34 cellular contexts compared by ENCODE assay signal in the genomic region with DNA sequence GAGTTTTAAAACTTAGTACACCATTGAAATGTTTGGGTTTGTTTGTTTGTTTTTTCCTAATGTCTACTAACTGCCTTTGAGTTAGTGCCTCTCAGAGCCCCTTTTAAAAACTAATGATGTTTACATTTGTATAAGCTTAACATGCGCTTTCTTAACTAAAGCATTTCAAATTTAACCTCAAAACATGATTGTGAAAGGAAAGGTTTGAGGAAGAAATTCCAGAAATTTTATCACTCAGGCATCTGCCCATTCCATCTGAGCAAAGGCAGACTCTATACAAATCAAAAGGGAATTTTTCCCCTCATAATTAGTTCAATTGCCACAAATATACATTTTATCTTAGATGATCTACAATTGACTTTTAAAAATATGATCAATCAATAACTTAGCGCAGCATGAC.
"Had no signal": no experiment of that assay in that cellular context is flagged by ENCODE, and none has a peak within 500 bp of the region (broad histone marks: within the 10 kb centered on the region; RNA-seq: fewer than 3 reads in every experiment).

No MANE protein-coding gene starts in this region.

- ATAC-seq: activated CD4-positive, CD25-positive, alpha-beta regulatory T cell treated with anti-CD3 and anti-CD28 coated beads, Interleukin-2, amount 50 U/mL, for 24 hours; activated CD8-positive, alpha-beta memory T cell treated with anti-CD3 and anti-CD28 coated beads, Interleukin-2, amount 10 ng/mL, durations not matched to agents 7 days and 5 days; activated CD8-positive, alpha-beta T cell treated with anti-CD3 and anti-CD28 coated beads for 36 hours; activated naive CD8-positive, alpha-beta T cell treated with anti-CD3 and anti-CD28 coated beads, Interleukin-2, amount 50 U/mL, for 24 hours; activated T-cell treated with anti-CD3 and anti-CD28 coated beads, Interleukin-2, amount 50 U/mL, for 72 hours; heart left ventricle; T-helper 17 cell had no signal

- H3K4me3 ChIP-seq: breast epithelium, cardiac muscle cell, colonic mucosa, esophagus squamous epithelium, heart left ventricle had no signal

- H3K9me3 ChIP-seq: breast epithelium, colonic mucosa, esophagus squamous epithelium, heart left ventricle had no signal

- H3K27ac Mint-ChIP-seq: activated B cell treated with CpG ODN at 0.5 μM for 24 hours; activated CD8-positive, alpha-beta memory T cell treated with anti-CD3 and anti-CD28 coated beads, Interleukin-2, amount 10 ng/mL, durations not matched to agents 7 days and 5 days; activated CD8-positive, alpha-beta T cell treated with anti-CD3 and anti-CD28 coated beads for 36 hours; activated naive CD8-positive, alpha-beta T cell treated with anti-CD3 and anti-CD28 coated beads for 36 hours; activated naive CD8-positive, alpha-beta T cell treated with anti-CD3 and anti-CD28 coated beads, Interleukin-2, amount 50 U/mL, for 24 hours; activated T-cell treated with anti-CD3 and anti-CD28 coated beads, Interleukin-2, amount 50 U/mL, for 24 hours; activated T-cell treated with anti-CD3 and anti-CD28 coated beads, Interleukin-2, amount 50 U/mL, for 72 hours; brain; T-helper 17 cell; T-helper 2 cell treated with Interferon-gamma antibody and Interleukin-4, amounts not matched to agents 5 μg/mL and 100 μg/mL, for 36 hours had no signal

- H3K4me3 Mint-ChIP-seq: activated B cell treated with CpG ODN at 0.5 μM for 24 hours; activated CD8-positive, alpha-beta memory T cell treated with anti-CD3 and anti-CD28 coated beads, Interleukin-2, amount 10 ng/mL, durations not matched to agents 7 days and 5 days; activated CD8-positive, alpha-beta T cell treated with anti-CD3 and anti-CD28 coated beads for 36 hours; activated naive CD8-positive, alpha-beta T cell treated with anti-CD3 and anti-CD28 coated beads for 36 hours; activated naive CD8-positive, alpha-beta T cell treated with anti-CD3 and anti-CD28 coated beads, Interleukin-2, amount 50 U/mL, for 24 hours; activated T-cell treated with anti-CD3 and anti-CD28 coated beads, Interleukin-2, amount 50 U/mL, for 24 hours; activated T-cell treated with anti-CD3 and anti-CD28 coated beads, Interleukin-2, amount 50 U/mL, for 72 hours; brain; T-helper 17 cell; T-helper 2 cell treated with Interferon-gamma antibody and Interleukin-4, amounts not matched to agents 5 μg/mL and 100 μg/mL, for 36 hours had no signal

- H3K36me3 Mint-ChIP-seq: activated CD8-positive, alpha-beta memory T cell treated with anti-CD3 and anti-CD28 coated beads, Interleukin-2, amount 10 ng/mL, durations not matched to agents 7 days and 5 days; activated naive CD8-positive, alpha-beta T cell treated with anti-CD3 and anti-CD28 coated beads for 36 hours; brain had no signal

- H3K27me3 Mint-ChIP-seq: activated naive CD8-positive, alpha-beta T cell treated with anti-CD3 and anti-CD28 coated beads for 36 hours; activated naive CD8-positive, alpha-beta T cell treated with anti-CD3 and anti-CD28 coated beads, Interleukin-2, amount 50 U/mL, for 24 hours; brain had no signal

- H3K27me3 ChIP-seq: breast epithelium, cardiac muscle cell, colonic mucosa, esophagus squamous epithelium, heart left ventricle had no signal

- H3K4me1 ChIP-seq: breast epithelium, colonic mucosa, heart left ventricle had no signal

- DNase-seq: activated B cell treated with CpG ODN at 0.5 μM for 24 hours; activated CD4-positive, alpha-beta T cell treated with anti-CD3 and anti-CD28 coated beads for 48 hours; activated CD4-positive, alpha-beta T cell treated with anti-CD3 and anti-CD28 coated beads, Interleukin-2, amount 50 U/mL, for 1 hour; activated CD4-positive, alpha-beta T cell treated with anti-CD3 and anti-CD28 coated beads, Interleukin-2, amount 50 U/mL, for 48 hours; activated CD8-positive, alpha-beta memory T cell treated with anti-CD3 and anti-CD28 coated beads, Interleukin-2, amount 10 ng/mL, durations not matched to agents 7 days and 5 days; activated CD8-positive, alpha-beta memory T cell treated with anti-CD3 and anti-CD28 coated beads, Interleukin-2, amount 50 U/mL, for 4 hours; activated CD8-positive, alpha-beta T cell treated with anti-CD3 and anti-CD28 coated beads for 36 hours; activated gamma-delta T cell treated with Interleukin-2 at 50 U/mL for 16 hours; activated naive CD4-positive, alpha-beta T cell treated with anti-CD3 and anti-CD28 coated beads, Interleukin-2, amount 50 U/mL, for 16 hours; activated naive CD4-positive, alpha-beta T cell treated with Interleukin-2 at 50 U/mL for 16 hours; activated naive CD8-positive, alpha-beta T cell treated with anti-CD3 and anti-CD28 coated beads for 36 hours; activated naive CD8-positive, alpha-beta T cell treated with anti-CD3 and anti-CD28 coated beads, Interleukin-2, amount 50 U/mL, for 24 hours; activated T-cell treated with anti-CD3 and anti-CD28 coated beads, Interleukin-2, amount 50 U/mL, for 24 hours; activated T-cell treated with anti-CD3 and anti-CD28 coated beads, Interleukin-2, amount 50 U/mL, for 72 hours; amniotic stem cell; anterior cingulate cortex; central memory CD4-positive, alpha-beta T cell; cerebellar nuclear complex; colonic mucosa; effector CD8-positive, alpha-beta T cell; esophagus squamous epithelium; foreskin melanocyte; glutamatergic neuron; heart left ventricle; T-helper 1 cell; T-helper 17 cell; T1000; WERI-Rb-1 had no signal

- H3K4me1 Mint-ChIP-seq: activated B cell treated with CpG ODN at 0.5 μM for 24 hours; activated CD8-positive, alpha-beta memory T cell treated with anti-CD3 and anti-CD28 coated beads, Interleukin-2, amount 10 ng/mL, durations not matched to agents 7 days and 5 days; T-helper 17 cell had no signal

- H3K9me3 Mint-ChIP-seq: activated B cell treated with CpG ODN at 0.5 μM for 24 hours; activated CD8-positive, alpha-beta T cell treated with anti-CD3 and anti-CD28 coated beads for 36 hours; activated T-cell treated with anti-CD3 and anti-CD28 coated beads, Interleukin-2, amount 50 U/mL, for 24 hours; activated T-cell treated with anti-CD3 and anti-CD28 coated beads, Interleukin-2, amount 50 U/mL, for 72 hours; brain; T-helper 2 cell treated with Interferon-gamma antibody and Interleukin-4, amounts not matched to agents 5 μg/mL and 100 μg/mL, for 36 hours had no signal

- H3K27ac ChIP-seq: breast epithelium, cardiac muscle cell, colonic mucosa, epithelial cell of prostate, esophagus squamous epithelium, heart left ventricle, WERI-Rb-1 had no signal

- H3K36me3 ChIP-seq: breast epithelium, cardiac muscle cell, colonic mucosa, esophagus squamous epithelium, heart left ventricle, WERI-Rb-1 had no signal
